In the genomic region with DNA sequence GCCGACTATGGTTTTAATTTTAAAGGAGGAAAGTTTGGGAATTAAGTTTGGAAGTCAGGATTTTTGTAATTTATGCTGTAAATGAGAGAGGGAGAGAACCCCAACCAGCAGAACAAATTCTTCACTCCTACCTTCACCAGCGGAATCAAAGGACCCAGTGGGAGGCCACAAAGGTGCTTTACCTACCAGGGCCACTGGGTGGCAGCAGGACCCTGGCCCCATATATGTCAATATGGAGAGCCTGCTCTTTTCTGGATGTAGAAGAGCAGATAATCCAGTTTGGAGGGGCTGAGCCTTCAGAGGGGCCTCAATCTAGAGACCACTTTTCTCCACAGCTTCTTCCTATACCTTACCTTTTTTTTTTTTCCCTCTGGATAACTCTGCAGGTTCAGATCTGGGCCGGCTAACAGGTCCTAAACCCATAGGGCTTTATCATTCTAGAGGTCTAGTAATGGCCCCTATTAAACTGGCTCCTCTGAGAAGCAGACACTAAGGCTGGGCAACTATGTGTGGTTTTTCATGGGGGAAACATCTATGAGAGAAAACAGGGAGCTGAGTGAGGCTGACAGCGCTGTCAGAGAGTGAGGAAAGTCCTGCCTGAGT, we compare ENCODE assay signal across 8 cellular contexts. TPM values are rescaled to one million over a fixed set of nuclear protein-coding genes. Genes with fewer than 3 reads are reported as not detected.
DNase-seq lines count a peak whose midpoint lies in the region; ATAC-seq and TF ChIP-seq lines count a peak whose summit lies in the region.

No MANE protein-coding gene starts in this region.

- H3K36me3 ChIP-seq in OCI-LY1 (ENCODE audit: insufficient read depth, low read length) = no peaks in the 10 kb centered on the region

- no peak overlapping the region for H3K27ac ChIP-seq in OCI-LY1 (ENCODE audit: low read depth, low read length, poor library complexity, severe bottlenecking)

- TF ChIP-seq CTCF in OCI-LY1 (IDR thresholded peaks at IDR 0.05; ENCODE audit: low read length) (peak; percentile 61), epithelial cell of proximal tubule (conservative IDR thresholded peaks at IDR 0.05; ENCODE audit: low read depth, low read length) (peak; percentile 97), nephron (IDR thresholded peaks at IDR 0.05; ENCODE audit: unreplicated experiment in 3 of 3) (peak; percentile 90 to 92 (median 92))

- peak; percentile 68 for ATAC-seq in HG03354 (IDR thresholded peaks at IDR 0.05; ENCODE audit: poor library complexity, severe bottlenecking, unreplicated experiment)
- ATAC-seq in stimulated activated naive CD8-positive, alpha-beta T cell treated with anti-CD3 and anti-CD28 coated beads, Interleukin-15, Interleukin-2, amounts not matched to agents 100 U/mL and 50 U/mL, for 24 hours = peak; percentile 79
- ATAC-seq in HG03196 (IDR thresholded peaks at IDR 0.05; ENCODE audit: unreplicated experiment) = no peak

- no peaks in the 10 kb centered on the region for H3K36me3 Mint-ChIP-seq in nephron (ENCODE audit: low read depth)

- H3K4me1 Mint-ChIP-seq in nephron = peaks cover 7% of the 10 kb centered on the region

- peaks cover 11% of the 10 kb centered on the region for H3K4me1 ChIP-seq in OCI-LY1 (ENCODE audit: insufficient read depth, low read length, severe bottlenecking)

- DNase-seq in EL (peak; percentile 62), activated T-cell treated with anti-CD3 and anti-CD28 coated beads for 1 hour (ENCODE audit: low read depth) (peak; percentile 75), epithelial cell of proximal tubule (ENCODE audit: low read depth) (no peak)
- peak; percentile 85 for DNase-seq in stimulated activated naive CD8-positive, alpha-beta T cell treated with anti-CD3 and anti-CD28 coated beads, Interleukin-15, Interleukin-2, amounts not matched to agents 100 U/mL and 50 U/mL, for 24 hours

- peak overlapping the region; percentile 19; the same call in 1 of the 2 replicates for H3K4me2 ChIP-seq in OCI-LY1 (ENCODE audit: low read length)

- no peaks in the 10 kb centered on the region for H3K9me3 Mint-ChIP-seq in nephron

- no peaks in the 10 kb centered on the region for H3F3A ChIP-seq in OCI-LY1 (ENCODE audit: insufficient read depth, low read length)

- no peak overlapping the region for H3K9ac ChIP-seq in OCI-LY1 (ENCODE audit: low read length)

- no peaks in the 10 kb centered on the region for H4K20me1 ChIP-seq in OCI-LY1 (ENCODE audit: insufficient read depth, low read length)

- H2AFZ ChIP-seq in OCI-LY1 (ENCODE audit: low read length) = no peak overlapping the region

- H3K4me3 ChIP-seq in OCI-LY1 (ENCODE audit: low read depth, low read length, poor library complexity, severe bottlenecking) = no peak overlapping the region
- H3K4me3 ChIP-seq in epithelial cell of proximal tubule (ENCODE audit: low read depth, low read length) = no peak overlapping the region

- H3K9me3 ChIP-seq in OCI-LY1 (ENCODE audit: low read length) = no peaks in the 10 kb centered on the region

- no peak overlapping the region for H3K4me3 Mint-ChIP-seq in nephron

- H3K9me2 ChIP-seq in OCI-LY1 (ENCODE audit: low read depth, low read length) = no peaks in the 10 kb centered on the region

- no peak overlapping the region for H3K27ac Mint-ChIP-seq in nephron

- H3K27me3 ChIP-seq in OCI-LY1 (ENCODE audit: insufficient read depth, low read length) = no peaks in the 10 kb centered on the region

- peaks cover 20% of the 10 kb centered on the region for H3K27me3 Mint-ChIP-seq in nephron (ENCODE audit: low read depth)

- H3K79me2 ChIP-seq in OCI-LY1 (ENCODE audit: insufficient read depth, low read length) = no peaks in the 10 kb centered on the region

RNA-seq across cellular contexts. Expression of gene SCD, which starts 8.5 kb away (rescaled TPM):
- 113 and 303 TPM in 2 replicates for total RNA-seq in epithelial cell of proximal tubule

RNA-seq across cellular contexts. Expression of gene PKD2L1, which starts 8.5 kb away (rescaled TPM):
- total RNA-seq in epithelial cell of proximal tubule = not detected in 2 replicates

RNA-seq across cellular contexts. Expression of gene BLOC1S2, which starts 52.1 kb away (rescaled TPM):
- 34.7 and 38.4 TPM in 2 replicates for total RNA-seq in epithelial cell of proximal tubule
